In the genomic region with DNA sequence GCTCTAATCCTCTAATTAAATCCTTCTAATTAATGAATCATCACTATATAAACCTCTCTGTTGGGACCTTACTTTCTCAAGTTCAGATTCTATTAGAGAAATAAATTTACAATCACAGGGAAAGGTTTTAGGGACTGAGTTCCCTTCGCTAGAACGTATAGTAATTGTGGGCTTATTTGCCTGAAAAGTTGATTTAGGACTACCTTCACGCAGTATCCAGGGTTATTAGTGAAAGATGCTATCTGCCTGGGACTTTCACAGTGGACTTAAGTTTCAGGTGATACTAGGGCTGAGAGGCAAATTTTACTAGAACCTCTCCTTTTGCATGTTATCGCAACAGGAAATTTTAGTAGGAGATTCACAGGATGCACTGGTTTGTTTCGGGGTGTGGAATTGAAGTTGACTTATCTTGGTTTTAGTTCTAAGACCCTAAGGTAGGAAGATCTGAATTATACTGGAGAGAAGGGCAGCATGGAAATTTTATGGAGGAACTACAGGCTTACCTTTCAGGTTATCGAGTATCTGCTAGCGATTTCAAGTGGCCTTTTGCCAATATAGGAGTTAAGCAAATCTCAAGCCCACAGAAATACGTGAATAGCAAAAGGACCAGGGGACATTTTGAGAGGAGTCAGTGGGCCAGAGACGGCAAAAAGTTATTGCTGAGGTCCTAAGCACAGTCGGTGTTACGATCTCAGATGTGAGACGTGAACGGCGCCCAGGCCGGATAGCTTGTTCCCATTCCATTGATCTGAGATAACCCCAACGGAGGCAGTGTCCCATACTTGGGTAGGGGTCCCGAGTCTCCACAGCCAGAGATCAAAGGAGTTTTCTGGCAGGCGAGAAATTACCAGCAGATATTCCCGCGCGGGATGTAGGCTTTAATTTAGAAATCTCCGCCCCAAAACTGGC, we compare ENCODE assay signal across 8 cellular contexts. TPM values are rescaled to one million over a fixed set of nuclear protein-coding genes. Genes with fewer than 3 reads are reported as not detected.
DNase-seq lines count a peak whose midpoint lies in the region; ATAC-seq and TF ChIP-seq lines count a peak whose summit lies in the region.

No MANE protein-coding gene starts in this region.

- POLR2A ChIA-PET in activated B cell treated with CpG ODN at 0.5 μM for 24 hours (lab: Charles Lee) = interaction anchor here (0.5 to 2.7 kb wide), 30 partner anchors 11 to 1901 kb away, joined by 3 to 35 read pairs (median 6); a partner anchor contains a TSS

- no peak for TF ChIP-seq EP300 in ovary (IDR thresholded peaks at IDR 0.05)

- no peaks in the 10 kb centered on the region for H3K9me3 Mint-ChIP-seq in activated B cell treated with CpG ODN at 0.5 μM for 24 hours

- H3K27ac ChIP-seq in ovary = peak overlapping the region; percentile 69 to 71

- no peaks in the 10 kb centered on the region for H3K36me3 ChIP-seq in ovary

- peak overlapping the region; percentile 100 for H3K4me3 Mint-ChIP-seq in activated B cell treated with CpG ODN at 0.5 μM for 24 hours

- intact Hi-C loops in activated B cell treated with CpG ODN at 0.5 μM for 24 hours (cut with micrococcal nuclease) = loop anchor here (1.0 to 5.0 kb wide), 9 partner anchors 64 to 665 kb away; a partner anchor contains a TSS
- intact Hi-C loops in ovary (cut with DNase I) = loop anchor here (2.0 to 10.0 kb wide), 7 partner anchors 80 to 437 kb away; a partner anchor contains a TSS
- intact Hi-C loops in posterior cingulate gyrus (cut with DNase I) = loop anchor here (5.0 kb wide), 2 partner anchors 85 to 435 kb away; a partner anchor contains a TSS

- peaks cover 17% of the 10 kb centered on the region for H3K36me3 Mint-ChIP-seq in activated B cell treated with CpG ODN at 0.5 μM for 24 hours (ENCODE audit: low read depth)

- peaks cover 52% of the 10 kb centered on the region for H3K4me1 Mint-ChIP-seq in activated B cell treated with CpG ODN at 0.5 μM for 24 hours

- no peaks in the 10 kb centered on the region for H3K27me3 Mint-ChIP-seq in activated B cell treated with CpG ODN at 0.5 μM for 24 hours

- no peak for TF ChIP-seq POLR2A in ovary (IDR thresholded peaks at IDR 0.05)

- ATAC-seq in HG03064 (IDR thresholded peaks at IDR 0.05; ENCODE audit: low read depth, unreplicated experiment) (peak; percentile 14), activated B cell treated with CpG ODN at 0.5 μM for 24 hours (ENCODE audit: low read depth) (peak; percentile 12), HG03432 (IDR thresholded peaks at IDR 0.05; ENCODE audit: unreplicated experiment) (no peak)

- TF ChIP-seq CTCF in activated B cell treated with CpG ODN at 0.5 μM for 24 hours (IDR thresholded peaks at IDR 0.05) = no peak
- TF ChIP-seq CTCF in fibroblast of the aortic adventitia (IDR thresholded peaks at IDR 0.05; ENCODE audit: insufficient read depth, low read length) = no peak
- TF ChIP-seq CTCF in ovary (IDR thresholded peaks at IDR 0.05) = no peak

- no peaks in the 10 kb centered on the region for H3K27me3 ChIP-seq in ovary

- H3K9me3 ChIP-seq in ovary = no peaks in the 10 kb centered on the region

- CTCF ChIA-PET in activated B cell treated with CpG ODN at 0.5 μM for 24 hours (lab: Charles Lee) = interaction anchor here (0.8 to 4.3 kb wide), 15 partner anchors 14 to 436 kb away, joined by 3 to 45 read pairs (median 7); a partner anchor contains a TSS

- H3K4me3 ChIP-seq in fibroblast of the aortic adventitia (ENCODE audit: low read depth, low read length) = peak overlapping the region; percentile 94
- peak overlapping the region; percentile 63 for H3K4me3 ChIP-seq in ovary

- DNase-seq in NCI-H2107 treated with DMSO at 0.1 percent for 48 hours (lab: John Stamatoyannopoulos, UW; ENCODE audit: unreplicated experiment) (peak; percentile 67), NCI-H2107 (lab: John Stamatoyannopoulos, UW) (no peak), activated B cell treated with CpG ODN at 0.5 μM for 24 hours (no peak), fibroblast of the aortic adventitia (ENCODE audit: low read depth) (peak; percentile 26), ovary (peak in 3 of 5 donors; percentile 35 to 45 (median 42)), posterior cingulate gyrus (no peak)

- peak overlapping the region; percentile 99 for H3K27ac Mint-ChIP-seq in activated B cell treated with CpG ODN at 0.5 μM for 24 hours

- 13 to 15% (median 15%) methylated on average over 22 of the region's 22 CpGs for WGBS in ovary, 3 donors

- H3K4me1 ChIP-seq in ovary (ENCODE audit: insufficient read depth) = peaks cover 4% of the 10 kb centered on the region

RNA-seq across cellular contexts. Expression of a gene that starts 0.7 kb away (rescaled TPM):
- total RNA-seq in activated B cell treated with CpG ODN at 0.5 μM for 24 hours (7.5 and 8.4 TPM in 2 replicates), fibroblast of the aortic adventitia (ENCODE audit: low replicate concordance) (10.1 and 17.6 TPM in 2 replicates), ovary (1 to 10 TPM; 3.3 to 6.2 (median 4.8) TPM)
- polyA plus RNA-seq in ovary = 1 to 10 TPM; 3.0 to 4.9 TPM

RNA-seq across cellular contexts. Expression of a gene that starts 8.0 kb away (rescaled TPM):
- total RNA-seq in activated B cell treated with CpG ODN at 0.5 μM for 24 hours (0.15 TPM in 1 of 2 replicates, not detected in the other), fibroblast of the aortic adventitia (ENCODE audit: low replicate concordance) (under 0.01 TPM in 1 of 2 replicates, not detected in the other), ovary (not detected)
- polyA plus RNA-seq in ovary = under 1 TPM in 1 of 2 donors, not detected in 1; 0.25 TPM

RNA-seq across cellular contexts. Expression of a gene that starts 38.1 kb away (rescaled TPM):
- total RNA-seq in activated B cell treated with CpG ODN at 0.5 μM for 24 hours (0.42 and 0.53 TPM in 2 replicates), fibroblast of the aortic adventitia (ENCODE audit: low replicate concordance) (0.54 and 2.5 TPM in 2 replicates), ovary (10 to 100 TPM in 5 of 7 donors, 1 to 10 TPM in 2; 7.4 to 16.1 (median 10.8) TPM)
- 10 to 100 TPM in 1 of 2 donors, 1 to 10 TPM in 1; 6.3 to 18.0 TPM for polyA plus RNA-seq in ovary

RNA-seq across cellular contexts. Expression of a gene that starts 53.8 kb away (rescaled TPM):
- total RNA-seq in activated B cell treated with CpG ODN at 0.5 μM for 24 hours = 17.1 and 18.1 TPM in 2 replicates
- 8.1 and 10.1 TPM in 2 replicates for total RNA-seq in fibroblast of the aortic adventitia (ENCODE audit: low replicate concordance)
- 10 to 100 TPM in 2 of 7 donors, 1 to 10 TPM in 5; 3.8 to 11.7 (median 9.3) TPM for total RNA-seq in ovary
- 10 to 100 TPM in 1 of 2 donors, 1 to 10 TPM in 1; 4.8 to 10.3 TPM for polyA plus RNA-seq in ovary

Comparison
In these comparisons a context has a peak if more than half of its experiments do, and no peak if none do; other contexts are left out.
1. DNase-seq: peak in NCI-H2107 treated with DMSO at 0.1 percent for 48 hours (single experiment), fibroblast of the aortic adventitia (single experiment) and ovary (3 of 5); none in NCI-H2107 (single experiment), activated B cell treated with CpG ODN at 0.5 μM for 24 hours (single experiment) and posterior cingulate gyrus (0 of 10).